ENCODE assay signal across 26 cellular contexts in genomic region chr14:61119006-61119405, GRCh38.
"Had no signal": no experiment of that assay in that cellular context is flagged by ENCODE, and none has a peak within 500 bp of the region (broad histone marks: within the 10 kb centered on the region; RNA-seq: fewer than 3 reads in every experiment).

No MANE protein-coding gene starts in this region.

- H3K9me3 ChIP-seq: pancreas, psoas muscle, right atrium auricular region, thyroid gland had no signal

- H3K27me3 ChIP-seq: breast epithelium, esophagus muscularis mucosa, hepatocyte, pancreas, right atrium auricular region, thyroid gland, upper lobe of right lung had no signal

- H3K4me3 ChIP-seq: breast epithelium, esophagus muscularis mucosa, hepatocyte, pancreas, psoas muscle, right atrium auricular region, thyroid gland, upper lobe of right lung had no signal

- H2AFZ ChIP-seq: hepatocyte had no signal

- H3K36me3 ChIP-seq: breast epithelium, esophagus muscularis mucosa, neutrophil, pancreas, right atrium auricular region, thyroid gland, upper lobe of right lung had no signal

- ATAC-seq: activated CD4-positive, CD25-positive, alpha-beta regulatory T cell treated with anti-CD3 and anti-CD28 coated beads, Interleukin-2, amount 50 U/mL, for 24 hours; activated T-cell treated with anti-CD3 and anti-CD28 coated beads, Interleukin-2, amount 50 U/mL, for 72 hours; effector memory CD8-positive, alpha-beta T cell; left ventricle myocardium superior; natural killer cell; pancreas; psoas muscle; upper lobe of right lung had no signal

- H3K79me2 ChIP-seq: hepatocyte had no signal

- H3K4me2 ChIP-seq: hepatocyte had no signal

- H3K27me3 Mint-ChIP-seq: activated CD4-positive, alpha-beta memory T cell treated with anti-CD3 and anti-CD28 coated beads, Interleukin-2, amount 10 ng/mL, durations not matched to agents 7 days and 5 days; activated CD4-positive, alpha-beta T cell treated with anti-CD3 and anti-CD28 coated beads, Interleukin-2, amount 10 ng/mL, durations not matched to agents 24 days and 14 days; central memory CD8-positive, alpha-beta T cell; effector memory CD8-positive, alpha-beta T cell had no signal

- DNase-seq: activated CD4-positive, alpha-beta memory T cell treated with anti-CD3 and anti-CD28 coated beads, Interleukin-2, amount 10 ng/mL, durations not matched to agents 7 days and 5 days; activated CD4-positive, alpha-beta T cell treated with anti-CD3 and anti-CD28 coated beads, Interleukin-2, amount 10 ng/mL, durations not matched to agents 24 days and 14 days; activated effector memory CD4-positive, alpha-beta T cell treated with Interleukin-2 at 50 U/mL for 16 hours; activated naive CD4-positive, alpha-beta T cell treated with anti-CD3 and anti-CD28 coated beads for 36 hours; activated naive CD8-positive, alpha-beta T cell treated with anti-CD3 and anti-CD28 coated beads, Interleukin-2, amount 10 ng/mL, durations not matched to agents 7 days and 5 days; activated T-cell treated with anti-CD3 and anti-CD28 coated beads, Interleukin-2, amount 50 U/mL, for 72 hours; amniotic stem cell; effector memory CD8-positive, alpha-beta T cell; glutamatergic neuron; left ventricle myocardium superior; mammary epithelial cell; midbrain; natural killer cell; pancreas; psoas muscle; stimulated activated CD4-positive, alpha-beta T cell treated with anti-CD3 and anti-CD28 coated beads, Interleukin-4, amount 100 ng/mL, for 24 hours; stimulated activated naive CD4-positive, alpha-beta T cell treated with Interleukin-2 at 50 U/mL for 16 hours; thyroid gland; upper lobe of right lung had no signal

- H3K4me1 ChIP-seq: breast epithelium, pancreas, psoas muscle, right atrium auricular region, thyroid gland, upper lobe of right lung had no signal

- H3K27ac Mint-ChIP-seq: activated CD4-positive, alpha-beta memory T cell treated with anti-CD3 and anti-CD28 coated beads, Interleukin-2, amount 10 ng/mL, durations not matched to agents 7 days and 5 days; activated CD4-positive, alpha-beta T cell treated with anti-CD3 and anti-CD28 coated beads, Interleukin-2, amount 10 ng/mL, durations not matched to agents 24 days and 14 days; activated naive CD4-positive, alpha-beta T cell treated with anti-CD3 and anti-CD28 coated beads for 36 hours; activated naive CD8-positive, alpha-beta T cell treated with anti-CD3 and anti-CD28 coated beads, Interleukin-2, amount 10 ng/mL, durations not matched to agents 7 days and 5 days; activated T-cell treated with anti-CD3 and anti-CD28 coated beads, Interleukin-2, amount 50 U/mL, for 72 hours; effector memory CD8-positive, alpha-beta T cell; natural killer cell had no signal

- H3K4me3 Mint-ChIP-seq: activated CD4-positive, alpha-beta memory T cell treated with anti-CD3 and anti-CD28 coated beads, Interleukin-2, amount 10 ng/mL, durations not matched to agents 7 days and 5 days; activated CD4-positive, alpha-beta T cell treated with anti-CD3 and anti-CD28 coated beads, Interleukin-2, amount 10 ng/mL, durations not matched to agents 24 days and 14 days; activated naive CD4-positive, alpha-beta T cell treated with anti-CD3 and anti-CD28 coated beads for 36 hours; activated naive CD8-positive, alpha-beta T cell treated with anti-CD3 and anti-CD28 coated beads, Interleukin-2, amount 10 ng/mL, durations not matched to agents 7 days and 5 days; activated T-cell treated with anti-CD3 and anti-CD28 coated beads, Interleukin-2, amount 50 U/mL, for 72 hours; central memory CD8-positive, alpha-beta T cell; effector memory CD8-positive, alpha-beta T cell; natural killer cell had no signal

- H3K4me1 Mint-ChIP-seq: activated naive CD8-positive, alpha-beta T cell treated with anti-CD3 and anti-CD28 coated beads, Interleukin-2, amount 10 ng/mL, durations not matched to agents 7 days and 5 days; central memory CD8-positive, alpha-beta T cell; natural killer cell had no signal

- H3K27ac ChIP-seq: breast epithelium, esophagus muscularis mucosa, hepatocyte, neutrophil, pancreas, psoas muscle, right atrium auricular region, thyroid gland, upper lobe of right lung had no signal

- H3K36me3 Mint-ChIP-seq: activated naive CD8-positive, alpha-beta T cell treated with anti-CD3 and anti-CD28 coated beads, Interleukin-2, amount 10 ng/mL, durations not matched to agents 7 days and 5 days; natural killer cell had no signal
